13 cellular contexts compared by ENCODE assay signal in genomic region chr12:92556622-92557421, GRCh38.
DNase-seq lines count a peak whose midpoint lies in the region; ATAC-seq and TF ChIP-seq lines count a peak whose summit lies in the region.
"Had no signal": no experiment of that assay in that cellular context is flagged by ENCODE, and none has a peak within 500 bp of the region (broad histone marks: within the 10 kb centered on the region; RNA-seq: fewer than 3 reads in every experiment).

No MANE protein-coding gene starts in this region.

- ATAC-seq in GM18909 (IDR thresholded peaks at IDR 0.05; ENCODE audit: poor library complexity, unreplicated experiment) (peak; percentile 30), SK-N-SH treated with all-trans-retinoic acid at 6 μM for 48 hours (no peak)
- ATAC-seq: pancreas had no signal

- BruUV-seq in OCI-LY7 (replicated peaks; lab: Mats Ljungman, UMichigan): no TSS peak

- no peaks in the 10 kb centered on the region for H3K9me3 Mint-ChIP-seq in immature natural killer cell

- H3K27ac ChIP-seq in OCI-LY7 (ENCODE audit: low read depth, low read length, poor library complexity, severe bottlenecking): no peak overlapping the region
- H3K27ac ChIP-seq: cardiac muscle cell, RWPE1 had no signal

- H3K9me3 ChIP-seq in OCI-LY7 (ENCODE audit: low read length): peaks cover 8% of the 10 kb centered on the region; the same call in 1 of the 2 replicates
- H3K9me3 ChIP-seq: pancreas had no signal

- peaks cover 0 to 3% (median 2%) of the 10 kb centered on the region in 3 donors for H3K27me3 Mint-ChIP-seq in immature natural killer cell (ENCODE audit: low read depth in 3 of 3)

- no peaks in the 10 kb centered on the region for H3K9me2 ChIP-seq in OCI-LY7 (ENCODE audit: insufficient read depth, low read length)

- no peaks in the 10 kb centered on the region for H3K36me3 ChIP-seq in GM06990 (ENCODE audit: control insufficient read depth, insufficient read depth, low read length)
- H3K36me3 ChIP-seq in OCI-LY7 (ENCODE audit: insufficient read depth, low read length): no peaks in the 10 kb centered on the region
- H3K36me3 ChIP-seq: cardiac muscle cell, pancreas had no signal

- H3K27me3 ChIP-seq in GM06990 (replicated peaks; ENCODE audit: control insufficient read depth, insufficient read depth, low read length): no peaks in the 10 kb centered on the region
- H3K27me3 ChIP-seq: cardiac muscle cell, pancreas had no signal

- no peak for DNase-seq in GM06990 (ENCODE audit: extremely low read depth, insufficient read length)
- DNase-seq in OCI-LY7 (ENCODE audit: low spot score): no peak
- DNase-seq in immature natural killer cell: no peak
- DNase-seq in AG08396 (ENCODE audit: low spot score): no peak
- no peak for DNase-seq in NCI-H2081 (lab: John Stamatoyannopoulos, UW)
- DNase-seq: erythroblast, mesendoderm, NCI-H2227 treated with DMSO at 0.1 percent for 48 hours, pancreas had no signal

- no peaks in the 10 kb centered on the region for H3K79me2 ChIP-seq in OCI-LY7 (ENCODE audit: insufficient read depth, low read depth, low read length)

- H3K4me1 Mint-ChIP-seq in immature natural killer cell: peaks cover 0 to 12% of the 10 kb centered on the region in 2 donors

- H3K4me2 ChIP-seq in OCI-LY7 (ENCODE audit: low read length): 0 out of 2 replicates have a peak overlapping the region, but pooled peaks have one; percentile 12

- peak overlapping the region; percentile 49; the same call in 1 of the 2 replicates for H2AFZ ChIP-seq in OCI-LY7 (ENCODE audit: low read length)

- H3K4me3 ChIP-seq in GM06990 (replicated peaks; ENCODE audit: low read depth, low read length) (peak overlapping the region; percentile 63), OCI-LY7 (ENCODE audit: low read depth, low read length, poor library complexity, severe bottlenecking) (no peak overlapping the region)
- H3K4me3 ChIP-seq: cardiac muscle cell, pancreas had no signal

- intact Hi-C loops in OCI-LY7 (cut with micrococcal nuclease; ENCODE audit: unreplicated experiment): no loop called here

- CTCF ChIA-PET in OCI-LY7 (lab: Charles Lee; ENCODE audit: unreplicated experiment): no interaction called here

- H3K4me1 ChIP-seq in OCI-LY7 (ENCODE audit: insufficient read depth, low read length, poor library complexity, severe bottlenecking): peaks cover 35% of the 10 kb centered on the region

- H3K4me3 Mint-ChIP-seq in immature natural killer cell: peak overlapping the region; percentile 67 to 83 (median 69)

- TF ChIP-seq CTCF in GM06990 (IDR thresholded peaks at IDR 0.05; ENCODE audit: insufficient read depth, low read length, poor library complexity, severe bottlenecking) (no peak), OCI-LY7 (conservative IDR thresholded peaks at IDR 0.05; ENCODE audit: low read length) (no peak)

- peak overlapping the region in 2 of 6 donors; percentile 85 to 93 for H3K27ac Mint-ChIP-seq in immature natural killer cell

- POLR2A ChIA-PET in OCI-LY7 (lab: Charles Lee): interaction anchor here (0.6 to 1.8 kb wide), 14 partner anchors 10 to 452 kb away, joined by 3 to 17 read pairs (median 4); partner anchors contain the start of gene BTG1

- H4K20me1 ChIP-seq in OCI-LY7 (ENCODE audit: insufficient read depth, low read length): no peaks in the 10 kb centered on the region

- H3K36me3 Mint-ChIP-seq in immature natural killer cell: peaks cover 3 to 9% (median 5%) of the 10 kb centered on the region in 3 donors

TF ChIP-seq in SK-N-SH treated with all-trans-retinoic acid at 6 μM for 48 hours, 23 proteins besides CTCF, POLR2A, EP300 and RAD21:
- TF ChIP-seq BACH2 (CRISPR knock-in tag; IDR thresholded peaks at IDR 0.05; ENCODE audit: borderline replicate concordance) (no peak), SNAI2 (CRISPR knock-in tag; IDR thresholded peaks at IDR 0.05) (no peak), ZFP3 (CRISPR knock-in tag; IDR thresholded peaks at IDR 0.05) (no peak), GLIS3 (CRISPR knock-in tag; IDR thresholded peaks at IDR 0.05) (no peak), ESRRG (CRISPR knock-in tag; IDR thresholded peaks at IDR 0.05) (no peak)
